In genomic region chr2:234025475-234025874, GRCh38 we compare ENCODE assay signal across 11 cellular contexts. TPM values are rescaled to one million over a fixed set of nuclear protein-coding genes. Genes with fewer than 3 reads are reported as not detected.
DNase-seq lines count a peak whose midpoint lies in the region; ATAC-seq, FAIRE-seq and TF ChIP-seq lines count a peak whose summit lies in the region.
"Had no signal": no experiment of that assay in that cellular context is flagged by ENCODE, and none has a peak within 500 bp of the region (broad histone marks: within the 10 kb centered on the region; RNA-seq: fewer than 3 reads in every experiment).

No MANE protein-coding gene starts in this region.

- ATAC-seq in GM21390 (IDR thresholded peaks at IDR 0.05; ENCODE audit: unreplicated experiment) (peak; percentile 88), pancreas (no peak)

- FAIRE-seq in pancreas (lab: Jason Lieb, UNC): no peak

- POLR2A ChIA-PET in activated CD4-positive, alpha-beta memory T cell treated with anti-CD3 and anti-CD28 coated beads, Interleukin-2, amount 10 ng/mL, durations not matched to agents 7 days and 5 days (lab: Charles Lee): interaction anchor here (0.6 to 3.5 kb wide), 7 partner anchors 10 to 472 kb away, joined by 3 to 11 read pairs (median 4); partner anchors contain the start of gene ARL4C

- in situ Hi-C loops in ACHN (cut with HindIII; ENCODE audit: low pct_ligation_motif_present, low pct_unique_long_range_greater_than_20kb, low sequenced_read_pairs): no loop called here

- H3K4me1 ChIP-seq in BLaER1 treated with 17β-estradiol and CSF1 and Interleukin-3, amounts not matched to agents 10 nM and 100 nM: peaks cover 17 to 46% (median 40%) of the 10 kb centered on the region in 10 experiments
- H3K4me1 ChIP-seq in pancreas: no peaks in the 10 kb centered on the region

- CTCF ChIA-PET in activated CD4-positive, alpha-beta memory T cell treated with anti-CD3 and anti-CD28 coated beads, Interleukin-2, amount 10 ng/mL, durations not matched to agents 7 days and 5 days (lab: Charles Lee): interaction anchor here (1.5 kb wide), 1 partner anchor 28 kb away, joined by 3 read pairs; no protein-coding TSS in a partner anchor

- 49 to 51% methylated on average over 10 of the region's 10 CpGs for WGBS in pancreas, 2 donors

- H3K9me3 ChIP-seq in BLaER1 treated with 17β-estradiol and CSF1 and Interleukin-3, amounts not matched to agents 10 nM and 100 nM (replicated peaks in 1 of 11): peaks cover 13 to 53% (median 38%) of the 10 kb centered on the region in 11 experiments
- no peaks in the 10 kb centered on the region for H3K9me3 ChIP-seq in pancreas

- H4K20me1 ChIP-seq in BLaER1 treated with 17β-estradiol and CSF1 and Interleukin-3, amounts not matched to agents 10 nM and 100 nM: no peaks in the 10 kb centered on the region

- peak overlapping the region; percentile 50 for H3K27ac Mint-ChIP-seq in activated CD4-positive, alpha-beta memory T cell treated with anti-CD3 and anti-CD28 coated beads, Interleukin-2, amount 10 ng/mL, durations not matched to agents 7 days and 5 days
- H3K27ac Mint-ChIP-seq in mesothelial cell of epicardium: peak overlapping the region; percentile 84

- H3K9me3 Mint-ChIP-seq in activated CD4-positive, alpha-beta memory T cell treated with anti-CD3 and anti-CD28 coated beads, Interleukin-2, amount 10 ng/mL, durations not matched to agents 7 days and 5 days: peaks cover 10% of the 10 kb centered on the region
- H3K9me3 Mint-ChIP-seq in mesothelial cell of epicardium: peaks cover 9% of the 10 kb centered on the region

- peak overlapping the region in 10 of 11 experiments; percentile 8 to 70 (median 65); a peak in 16 of 22 replicates for H3K9ac ChIP-seq in BLaER1 treated with 17β-estradiol and CSF1 and Interleukin-3, amounts not matched to agents 10 nM and 100 nM

- no peaks in the 10 kb centered on the region for H3K27me3 Mint-ChIP-seq in activated CD4-positive, alpha-beta memory T cell treated with anti-CD3 and anti-CD28 coated beads, Interleukin-2, amount 10 ng/mL, durations not matched to agents 7 days and 5 days
- H3K27me3 Mint-ChIP-seq in mesothelial cell of epicardium (ENCODE audit: low read depth): peaks cover 4% of the 10 kb centered on the region

- no peak for TF ChIP-seq CTCF in mesothelial cell of epicardium (IDR thresholded peaks at IDR 0.05; ENCODE audit: unreplicated experiment)
- no peak for TF ChIP-seq CTCF in pancreas (IDR thresholded peaks at IDR 0.05)

- peaks cover 41% of the 10 kb centered on the region for H3K4me1 Mint-ChIP-seq in activated CD4-positive, alpha-beta memory T cell treated with anti-CD3 and anti-CD28 coated beads, Interleukin-2, amount 10 ng/mL, durations not matched to agents 7 days and 5 days
- peaks cover 30% of the 10 kb centered on the region for H3K4me1 Mint-ChIP-seq in mesothelial cell of epicardium

- H3K4me3 ChIP-seq in BLaER1 treated with 17β-estradiol and CSF1 and Interleukin-3, amounts not matched to agents 10 nM and 100 nM: peak overlapping the region; percentile 39 to 64 (median 52); a peak in 17 of 20 replicates
- no peak overlapping the region for H3K4me3 ChIP-seq in pancreas

- DNase-seq in activated CD4-positive, alpha-beta memory T cell treated with anti-CD3 and anti-CD28 coated beads, Interleukin-2, amount 10 ng/mL, durations not matched to agents 7 days and 5 days: no peak
- DNase-seq in mesothelial cell of epicardium (ENCODE audit: low spot score in 2 of 2, unreplicated experiment in 2 of 2) (no peak), cerebellum (ENCODE audit: low spot score) (no peak), ACHN (no peak), pancreas (no peak), NCI-H510A treated with DMSO at 0.1 percent for 48 hours (lab: John Stamatoyannopoulos, UW) (no peak)
- DNase-seq: activated CD4-positive, alpha-beta T cell treated with anti-CD3 and anti-CD28 coated beads for 48 hours; foreskin melanocyte; stimulated activated CD4-positive, alpha-beta T cell treated with anti-CD3 and anti-CD28 coated beads, Interleukin-1b, Interleukin-23, amount 100 ng/mL, for 48 hours had no signal

- peak overlapping the region; percentile 75 to 97 (median 87) for H3K4me2 ChIP-seq in BLaER1 treated with 17β-estradiol and CSF1 and Interleukin-3, amounts not matched to agents 10 nM and 100 nM

- peak overlapping the region; percentile 62 for H3K4me3 Mint-ChIP-seq in activated CD4-positive, alpha-beta memory T cell treated with anti-CD3 and anti-CD28 coated beads, Interleukin-2, amount 10 ng/mL, durations not matched to agents 7 days and 5 days
- peak overlapping the region; percentile 46 for H3K4me3 Mint-ChIP-seq in mesothelial cell of epicardium

- intact Hi-C loops in pancreas (cut with DNase I): no loop called here

- peaks cover 11% of the 10 kb centered on the region for H3K36me3 Mint-ChIP-seq in activated CD4-positive, alpha-beta memory T cell treated with anti-CD3 and anti-CD28 coated beads, Interleukin-2, amount 10 ng/mL, durations not matched to agents 7 days and 5 days (ENCODE audit: low read depth)
- H3K36me3 Mint-ChIP-seq in mesothelial cell of epicardium: no peaks in the 10 kb centered on the region

- no peaks in the 10 kb centered on the region for H3K27me3 ChIP-seq in BLaER1 treated with 17β-estradiol and CSF1 and Interleukin-3, amounts not matched to agents 10 nM and 100 nM
- no peaks in the 10 kb centered on the region for H3K27me3 ChIP-seq in pancreas

- peak overlapping the region in 8 of 11 experiments; percentile 7 to 69 (median 47); a peak in 10 of 22 replicates for H3K27ac ChIP-seq in BLaER1 treated with 17β-estradiol and CSF1 and Interleukin-3, amounts not matched to agents 10 nM and 100 nM
- no peak overlapping the region for H3K27ac ChIP-seq in pancreas

- no peaks in the 10 kb centered on the region for H3K36me3 ChIP-seq in BLaER1 treated with 17β-estradiol and CSF1 and Interleukin-3, amounts not matched to agents 10 nM and 100 nM
- no peaks in the 10 kb centered on the region for H3K36me3 ChIP-seq in pancreas

RNA-seq across cellular contexts. Expression of gene SPP2, which starts 25.0 kb away (rescaled TPM):
- total RNA-seq in activated CD4-positive, alpha-beta memory T cell treated with anti-CD3 and anti-CD28 coated beads, Interleukin-2, amount 10 ng/mL, durations not matched to agents 7 days and 5 days: not detected
- total RNA-seq in mesothelial cell of epicardium (not detected in 3 replicates), cerebellum (not detected), pancreas (not detected)
- not detected for polyA plus RNA-seq in pancreas

Comparison
In these comparisons a context has a peak if more than half of its experiments do, and no peak if none do; other contexts are left out.
1. H3K27ac ChIP-seq: peak in BLaER1 treated with 17β-estradiol and CSF1 and Interleukin-3, amounts not matched to agents 10 nM and 100 nM (8 of 11); none in pancreas (0 of 4).
2. H3K4me3 ChIP-seq: peak in BLaER1 treated with 17β-estradiol and CSF1 and Interleukin-3, amounts not matched to agents 10 nM and 100 nM (10 of 10); none in pancreas (0 of 4).